ENCODE assay signal across 10 cellular contexts in genomic region chr18:13382990-13383821, GRCh38.
DNase-seq lines count a peak whose midpoint lies in the region; ATAC-seq and TF ChIP-seq lines count a peak whose summit lies in the region.
"Had no signal": no experiment of that assay in that cellular context is flagged by ENCODE, and none has a peak within 500 bp of the region (broad histone marks: within the 10 kb centered on the region; RNA-seq: fewer than 3 reads in every experiment).

No MANE protein-coding gene starts in this region.

- H3K27me3 Mint-ChIP-seq in CD8-positive, alpha-beta T cell (ENCODE audit: low read depth) = no peaks in the 10 kb centered on the region
- no peaks in the 10 kb centered on the region for H3K27me3 Mint-ChIP-seq in T-helper 2 cell treated with Interferon-gamma antibody and Interleukin-4, amounts not matched to agents 5 μg/mL and 100 μg/mL, for 36 hours (ENCODE audit: low read depth)
- H3K27me3 Mint-ChIP-seq in endothelial cell (ENCODE audit: unreplicated experiment) = peaks cover 9% of the 10 kb centered on the region

- peaks cover 45% of the 10 kb centered on the region for H3K4me1 ChIP-seq in CD8-positive, alpha-beta T cell (ENCODE audit: insufficient read depth, low read length)

- peak overlapping the region; percentile 83 for H3K4me3 Mint-ChIP-seq in CD8-positive, alpha-beta T cell
- H3K4me3 Mint-ChIP-seq in T-helper 2 cell treated with Interferon-gamma antibody and Interleukin-4, amounts not matched to agents 5 μg/mL and 100 μg/mL, for 36 hours = peak overlapping the region; percentile 78
- H3K4me3 Mint-ChIP-seq in endothelial cell (ENCODE audit: unreplicated experiment) = no peak overlapping the region

- no peaks in the 10 kb centered on the region for H3K9me3 Mint-ChIP-seq in CD8-positive, alpha-beta T cell
- H3K9me3 Mint-ChIP-seq in T-helper 2 cell treated with Interferon-gamma antibody and Interleukin-4, amounts not matched to agents 5 μg/mL and 100 μg/mL, for 36 hours = no peaks in the 10 kb centered on the region
- no peaks in the 10 kb centered on the region for H3K9me3 Mint-ChIP-seq in endothelial cell (ENCODE audit: unreplicated experiment)

- DNase-seq in CD8-positive, alpha-beta T cell = peak in 2 of 7 experiments; percentile 10 to 54
- DNase-seq in T-helper 2 cell treated with Interferon-gamma antibody and Interleukin-4, amounts not matched to agents 5 μg/mL and 100 μg/mL, for 36 hours (ENCODE audit: low spot score) = no peak
- DNase-seq in endothelial cell (ENCODE audit: low spot score) = no peak
- DNase-seq in posterior vena cava (ENCODE audit: low spot score) = peak; percentile 79
- no peak for DNase-seq in NCI-H69 (lab: John Stamatoyannopoulos, UW)
- no peak for DNase-seq in NCI-H226
- DNase-seq in COLO668 (lab: John Stamatoyannopoulos, UW; ENCODE audit: unreplicated experiment) = no peak
- DNase-seq: foreskin melanocyte, GDM1 had no signal

- H3K4me1 Mint-ChIP-seq in CD8-positive, alpha-beta T cell (ENCODE audit: low read depth) = peaks cover 52% of the 10 kb centered on the region
- peaks cover 36% of the 10 kb centered on the region for H3K4me1 Mint-ChIP-seq in T-helper 2 cell treated with Interferon-gamma antibody and Interleukin-4, amounts not matched to agents 5 μg/mL and 100 μg/mL, for 36 hours (ENCODE audit: low read depth)
- H3K4me1 Mint-ChIP-seq in endothelial cell (ENCODE audit: unreplicated experiment) = peaks cover 19% of the 10 kb centered on the region

- H3K36me3 ChIP-seq in CD8-positive, alpha-beta T cell (ENCODE audit: insufficient read depth, low read length) = no peaks in the 10 kb centered on the region

- H3K9me3 ChIP-seq in CD8-positive, alpha-beta T cell (ENCODE audit: low read length) = no peaks in the 10 kb centered on the region

- no peak for ATAC-seq in CD8-positive, alpha-beta T cell
- no peak for ATAC-seq in GM21526 (IDR thresholded peaks at IDR 0.05; ENCODE audit: low FRiP score, unreplicated experiment)

- H3K27ac Mint-ChIP-seq in CD8-positive, alpha-beta T cell = peak overlapping the region; percentile 95
- H3K27ac Mint-ChIP-seq in T-helper 2 cell treated with Interferon-gamma antibody and Interleukin-4, amounts not matched to agents 5 μg/mL and 100 μg/mL, for 36 hours = peak overlapping the region; percentile 88
- H3K27ac Mint-ChIP-seq in endothelial cell (ENCODE audit: unreplicated experiment) = peak overlapping the region; percentile 95

- CTCF ChIA-PET in CD8-positive, alpha-beta T cell (lab: Charles Lee) = interaction anchor here (0.6 to 0.9 kb wide), 2 partner anchors 163 to 167 kb away, joined by 3 to 4 read pairs; no protein-coding TSS in a partner anchor

- POLR2A ChIA-PET in CD8-positive, alpha-beta T cell (lab: Charles Lee) = no interaction called here

- no peaks in the 10 kb centered on the region for H3K27me3 ChIP-seq in CD8-positive, alpha-beta T cell (ENCODE audit: insufficient read depth, low read length)

- peaks cover 5% of the 10 kb centered on the region for H3K36me3 Mint-ChIP-seq in CD8-positive, alpha-beta T cell
- H3K36me3 Mint-ChIP-seq in T-helper 2 cell treated with Interferon-gamma antibody and Interleukin-4, amounts not matched to agents 5 μg/mL and 100 μg/mL, for 36 hours (ENCODE audit: low read depth) = peaks cover 3% of the 10 kb centered on the region
- H3K36me3 Mint-ChIP-seq in endothelial cell (ENCODE audit: low read depth, unreplicated experiment) = peaks cover 10% of the 10 kb centered on the region

- TF ChIP-seq CTCF in CD8-positive, alpha-beta T cell (IDR thresholded peaks at IDR 0.05) = no peak
- TF ChIP-seq CTCF in endothelial cell (IDR thresholded peaks at IDR 0.05; ENCODE audit: unreplicated experiment) = no peak

- intact Hi-C loops in CD8-positive, alpha-beta T cell (cut with DNase I, micrococcal nuclease) = loop anchor here (1.0 to 5.0 kb wide), 5 partner anchors 54 to 344 kb away; partner anchors contain the start of genes FAM210A (in 1 of the 2) and RNMT (in 1 of the 2)
- intact Hi-C loops in posterior vena cava (cut with DNase I) = no loop called here

- H3K4me3 ChIP-seq in CD8-positive, alpha-beta T cell (ENCODE audit: low read depth, low read length) = peak overlapping the region; percentile 57

- peak overlapping the region; percentile 94 for H3K27ac ChIP-seq in CD8-positive, alpha-beta T cell (ENCODE audit: low read depth, low read length)

Comparison
In these comparisons a context has a peak if more than half of its experiments do, and no peak if none do; other contexts are left out.
1. intact Hi-C loops: an anchor here in CD8-positive, alpha-beta T cell (1.0 to 5.0 kb wide); none called in posterior vena cava.